In genomic region chr21:42578761-42579415, GRCh38 we compare ENCODE assay signal across 28 cellular contexts.
DNase-seq lines count a peak whose midpoint lies in the region; ATAC-seq and TF ChIP-seq lines count a peak whose summit lies in the region.
"Had no signal": no experiment of that assay in that cellular context is flagged by ENCODE, and none has a peak within 500 bp of the region (broad histone marks: within the 10 kb centered on the region; RNA-seq: fewer than 3 reads in every experiment).

No MANE protein-coding gene starts in this region.

- H3K27me3 Mint-ChIP-seq in CD14-positive monocyte (ENCODE audit: low read depth in 3 of 3) = no peaks in the 10 kb centered on the region
- H3K27me3 Mint-ChIP-seq: activated CD8-positive, alpha-beta T cell treated with anti-CD3 and anti-CD28 coated beads for 36 hours; central memory CD8-positive, alpha-beta T cell had no signal

- DNase-seq in CD14-positive monocyte (ENCODE audit: low spot score) (peak; percentile 28), DMS79 treated with DMSO at 0.1 percent for 48 hours (lab: John Stamatoyannopoulos, UW) (peak; percentile 51), cardiac septum (ENCODE audit: low spot score) (peak; percentile 74), posterior vena cava (ENCODE audit: low spot score) (peak; percentile 53), prostate gland (ENCODE audit: low spot score) (no peak), dermis blood vessel endothelial cell (no peak), NCI-H1105 (lab: John Stamatoyannopoulos, UW) (no peak)
- DNase-seq: activated CD8-positive, alpha-beta memory T cell treated with anti-CD3 and anti-CD28 coated beads, Interleukin-2, amount 50 U/mL, for 48 hours; activated CD8-positive, alpha-beta T cell treated with anti-CD3 and anti-CD28 coated beads for 36 hours; activated gamma-delta T cell; endodermal cell; KBM-7; mammary epithelial cell; MG63; NCI-H1105 treated with DMSO at 0.1 percent for 48 hours; NCI-H2081; NCI-H2227 treated with DMSO at 0.1 percent for 48 hours; NCI-H526 treated with DMSO at 0.1 percent for 48 hours; right cardiac atrium; stimulated activated CD4-positive, alpha-beta T cell treated with anti-CD3 and anti-CD28 coated beads, Interleukin-4, amount 100 ng/mL, for 1 hour; stomach; SW 1271; thyroid gland had no signal

- H3K27me3 ChIP-seq in prostate gland (replicated peaks; ENCODE audit: insufficient read depth) = no peaks in the 10 kb centered on the region
- H3K27me3 ChIP-seq: BLaER1, MG63, neural progenitor cell, stomach, thyroid gland had no signal

- peaks cover 26 to 29% of the 10 kb centered on the region in 2 donors for H3K36me3 Mint-ChIP-seq in CD14-positive monocyte

- H3K36me3 ChIP-seq in prostate gland = no peaks in the 10 kb centered on the region
- H3K36me3 ChIP-seq: MG63 had no signal

- intact Hi-C loops in CD14-positive monocyte (cut with micrococcal nuclease) (no loop called here), cardiac septum (cut with DNase I) (no loop called here), posterior vena cava (cut with DNase I) (no loop called here), prostate gland (cut with DNase I) (no loop called here)

- H3K4me3 Mint-ChIP-seq in CD14-positive monocyte = no peak overlapping the region
- H3K4me3 Mint-ChIP-seq: activated CD8-positive, alpha-beta T cell treated with anti-CD3 and anti-CD28 coated beads for 36 hours; central memory CD8-positive, alpha-beta T cell; endodermal cell; neural progenitor cell had no signal

- no peak for TF ChIP-seq POLR2A in prostate gland (IDR thresholded peaks at IDR 0.05)

- 84% methylated on average over 12 of the region's 12 CpGs for WGBS in prostate gland

- peak overlapping the region in 1 of 7 donors; percentile 44 for H3K27ac Mint-ChIP-seq in CD14-positive monocyte
- H3K27ac Mint-ChIP-seq: activated CD8-positive, alpha-beta T cell treated with anti-CD3 and anti-CD28 coated beads for 36 hours; endodermal cell; neural progenitor cell had no signal

- H3K9me3 ChIP-seq in prostate gland = no peaks in the 10 kb centered on the region
- H3K9me3 ChIP-seq: thyroid gland had no signal

- peaks cover 5 to 16% (median 10%) of the 10 kb centered on the region in 7 donors for H3K9me3 Mint-ChIP-seq in CD14-positive monocyte
- H3K9me3 Mint-ChIP-seq: central memory CD8-positive, alpha-beta T cell had no signal

- no peaks in the 10 kb centered on the region for H3K4me1 Mint-ChIP-seq in CD14-positive monocyte
- H3K4me1 Mint-ChIP-seq: central memory CD8-positive, alpha-beta T cell had no signal

- H3K27ac ChIP-seq in prostate gland = no peak overlapping the region
- H3K27ac ChIP-seq: BLaER1, neural progenitor cell, parathyroid adenoma, stomach, thyroid gland had no signal

- no peak for ATAC-seq in HG03097 (IDR thresholded peaks at IDR 0.05; ENCODE audit: low FRiP score, unreplicated experiment)
- ATAC-seq: activated CD8-positive, alpha-beta T cell treated with anti-CD3 and anti-CD28 coated beads for 36 hours had no signal

- TF ChIP-seq CTCF in CD14-positive monocyte (IDR thresholded peaks at IDR 0.05) (no peak), prostate gland (IDR thresholded peaks at IDR 0.05) (no peak)

- no peaks in the 10 kb centered on the region for H3K4me1 ChIP-seq in prostate gland (replicated peaks)
- H3K4me1 ChIP-seq: thyroid gland had no signal

- H3K4me3 ChIP-seq in prostate gland = no peak overlapping the region
- H3K4me3 ChIP-seq: BLaER1, MG63, neural progenitor cell, stomach, thyroid gland had no signal

Comparison
In these comparisons a context has a peak if more than half of its experiments do, and no peak if none do; other contexts are left out.
1. DNase-seq: peak in CD14-positive monocyte (single experiment), DMS79 treated with DMSO at 0.1 percent for 48 hours (single experiment), cardiac septum (single experiment) and posterior vena cava (single experiment); none in prostate gland (single experiment), dermis blood vessel endothelial cell (single experiment) and NCI-H1105 (single experiment).